14 cellular contexts compared by ENCODE assay signal in genomic region chr9:130780415-130780814, GRCh38. TPM values are rescaled to one million over a fixed set of nuclear protein-coding genes. Genes with fewer than 3 reads are reported as not detected.
DNase-seq lines count a peak whose midpoint lies in the region; ATAC-seq and TF ChIP-seq lines count a peak whose summit lies in the region.
"Had no signal": no experiment of that assay in that cellular context is flagged by ENCODE, and none has a peak within 500 bp of the region (broad histone marks: within the 10 kb centered on the region; RNA-seq: fewer than 3 reads in every experiment).

No MANE protein-coding gene starts in this region.

- H3K4me1 ChIP-seq in liver (ENCODE audit: control insufficient read depth in 4 of 4, insufficient read depth in 4 of 4, low read length in 3 of 4) (peaks cover 2 to 15% (median 4%) of the 10 kb centered on the region in 4 donors), right lobe of liver (peaks cover 0 to 15% (median 0%) of the 10 kb centered on the region in 4 donors), heart left ventricle (peaks cover 0 to 53% (median 32%) of the 10 kb centered on the region in 12 donors), psoas muscle (peaks cover 60% of the 10 kb centered on the region), aorta (ENCODE audit: control insufficient read depth in 1 of 2, insufficient read depth in 2 of 2, low read length in 2 of 2) (peaks cover 2 to 3% of the 10 kb centered on the region in 2 donors)

- H3K36me3 ChIP-seq in liver (ENCODE audit: control insufficient read depth in 4 of 4, insufficient read depth in 3 of 4, low read depth in 1 of 4, low read length in 3 of 4) (no peaks in the 10 kb centered on the region), right lobe of liver (no peaks in the 10 kb centered on the region), heart left ventricle (no peaks in the 10 kb centered on the region), psoas muscle (ENCODE audit: insufficient read depth in 1 of 2, low read depth in 1 of 2) (no peaks in the 10 kb centered on the region), aorta (ENCODE audit: control insufficient read depth in 1 of 2, insufficient read depth in 2 of 2, low read length in 1 of 2) (no peaks in the 10 kb centered on the region)

- no peak for ATAC-seq in right lobe of liver
- ATAC-seq in heart left ventricle, result peak in 3 of 4 donors; percentile 5 to 17 (median 7)
- peak in 1 of 4 donors; percentile 3 for ATAC-seq in psoas muscle
- ATAC-seq in aorta (ENCODE audit: low FRiP score), result peak; percentile 65

- no peaks in the 10 kb centered on the region for H3K9me3 ChIP-seq in liver (ENCODE audit: control insufficient read depth in 4 of 4, low read length in 3 of 4)
- H3K9me3 ChIP-seq in right lobe of liver, result no peaks in the 10 kb centered on the region
- peaks cover 0 to 5% (median 0%) of the 10 kb centered on the region in 12 donors for H3K9me3 ChIP-seq in heart left ventricle
- peaks cover 6% of the 10 kb centered on the region for H3K9me3 ChIP-seq in psoas muscle
- no peaks in the 10 kb centered on the region for H3K9me3 ChIP-seq in aorta (ENCODE audit: control insufficient read depth, low read length)

- no peak for TF ChIP-seq CTCF in liver (IDR thresholded peaks at IDR 0.05; ENCODE audit: low read depth, low read length, missing input control)
- TF ChIP-seq CTCF in right lobe of liver (IDR thresholded peaks at IDR 0.05), result no peak
- TF ChIP-seq CTCF in heart left ventricle (IDR thresholded peaks at IDR 0.05), result no peak
- TF ChIP-seq CTCF in psoas muscle (IDR thresholded peaks at IDR 0.05), result no peak

- H3K9ac ChIP-seq in liver (ENCODE audit: low read depth in 1 of 2, low read length in 2 of 2), result no peak overlapping the region

- H3K27ac ChIP-seq in liver (ENCODE audit: low read depth in 1 of 2, low read length in 2 of 2) (peak overlapping the region; percentile 43 to 48), right lobe of liver (peak overlapping the region in 1 of 3 donors; percentile 34), heart left ventricle (peak overlapping the region; percentile 74 to 95 (median 84)), psoas muscle (peak overlapping the region; percentile 70), aorta (ENCODE audit: low read depth in 1 of 2, low read length in 2 of 2) (peak overlapping the region; percentile 98)
- H3K27ac ChIP-seq: epithelial cell of prostate had no signal

- intact Hi-C loops in right lobe of liver (cut with DNase I), result no loop called here
- intact Hi-C loops in heart left ventricle (cut with DNase I), result loop anchor here in 9 of 10 donors (2.0 to 10.0 kb wide), 6 partner anchors 52 to 68 kb away; partner anchors contain the start of gene ABL1 (in 3 of the 9)
- intact Hi-C loops in psoas muscle (cut with DNase I), result loop anchor here (5.0 kb wide), 1 partner anchor 52 kb away; no protein-coding TSS in a partner anchor
- intact Hi-C loops in aorta (cut with DNase I), result loop anchor here (2.0 to 5.0 kb wide), 4 partner anchors 52 to 80 kb away; no protein-coding TSS in a partner anchor

- DNase-seq in right lobe of liver (no peak), heart left ventricle (no peak), psoas muscle (no peak), aorta (no peak), NCI-H345 (lab: John Stamatoyannopoulos, UW) (no peak), COLO668 (lab: John Stamatoyannopoulos, UW; ENCODE audit: unreplicated experiment) (no peak)
- no peak for DNase-seq in activated effector memory CD4-positive, alpha-beta T cell treated with anti-CD3 and anti-CD28 coated beads, Interleukin-2, amount 50 U/mL, for 16 hours
- DNase-seq: DND-41; islet precursor cell; NCI-H2171; stimulated activated CD4-positive, alpha-beta T cell treated with anti-CD3 and anti-CD28 coated beads, Interleukin-4, amount 100 ng/mL, for 4 hours; T-helper 9 cell had no signal

- H3K4me3 ChIP-seq in liver (ENCODE audit: low read depth in 1 of 3, low read length in 3 of 3), result no peak overlapping the region
- H3K4me3 ChIP-seq in right lobe of liver, result no peak overlapping the region
- peak overlapping the region in 11 of 12 donors; percentile 6 to 55 (median 39) for H3K4me3 ChIP-seq in heart left ventricle
- H3K4me3 ChIP-seq in psoas muscle, result peak overlapping the region; percentile 42
- H3K4me3 ChIP-seq in aorta (ENCODE audit: low read length in 2 of 2), result peak overlapping the region; percentile 70 to 82

- no peaks in the 10 kb centered on the region for H3K27me3 ChIP-seq in liver (ENCODE audit: control insufficient read depth in 4 of 4, insufficient read depth in 4 of 4, low read length in 3 of 4)
- H3K27me3 ChIP-seq in right lobe of liver, result no peaks in the 10 kb centered on the region
- no peaks in the 10 kb centered on the region for H3K27me3 ChIP-seq in heart left ventricle
- no peaks in the 10 kb centered on the region for H3K27me3 ChIP-seq in psoas muscle (ENCODE audit: insufficient read depth in 3 of 3, low read length in 2 of 3)
- no peaks in the 10 kb centered on the region for H3K27me3 ChIP-seq in aorta (ENCODE audit: control insufficient read depth in 1 of 2, insufficient read depth in 2 of 2, low read length in 1 of 2)

- no peak for TF ChIP-seq RAD21 in liver (IDR thresholded peaks at IDR 0.05)

- WGBS in liver, result 79% methylated on average over 4 of the region's 4 CpGs
- 85% methylated on average over 4 of the region's 4 CpGs for WGBS in right lobe of liver (ENCODE audit: insufficient coverage, low coverage, low lambda C conversion rate, missing lambda C conversion rate)
- WGBS in heart left ventricle, 4 donors, result 42 to 51% (median 50%) methylated on average over 4 of the region's 4 CpGs
- 47 to 65% (median 54%) methylated on average over 4 of the region's 4 CpGs for WGBS in psoas muscle, 3 donors
- WGBS in aorta, 2 donors, result 5% methylated on average over 4 of the region's 4 CpGs

- TF ChIP-seq POLR2A in right lobe of liver (IDR thresholded peaks at IDR 0.05) (no peak), heart left ventricle (IDR thresholded peaks at IDR 0.05) (no peak)

TF ChIP-seq in liver, 16 proteins besides CTCF, POLR2A, EP300 and RAD21:
- TF ChIP-seq NR2F2 (IDR thresholded peaks at IDR 0.05) (no peak), TAF1 (conservative IDR thresholded peaks at IDR 0.05) (no peak)

RNA-seq across cellular contexts. Expression of gene ABL1, which starts 54.6 kb away (rescaled TPM):
- 10 to 100 TPM; 11.2 to 14.2 TPM for total RNA-seq in liver
- 10 to 100 TPM in 1 of 2 donors, 1 to 10 TPM in 1; 4.2 to 10.7 TPM for polyA plus RNA-seq in liver
- total RNA-seq in right lobe of liver, result 10 to 100 TPM; 17.0 to 25.8 (median 18.8) TPM
- 10 to 100 TPM; 27.2 to 49.8 (median 34.1) TPM for total RNA-seq in heart left ventricle
- polyA plus RNA-seq in heart left ventricle, result 10 to 100 TPM; 13.2 to 29.7 TPM
- 10 to 100 TPM; 30.6 to 41.0 (median 34.5) TPM for total RNA-seq in psoas muscle
- 10 to 100 TPM; 15.5 to 31.2 (median 26.4) TPM for polyA plus RNA-seq in psoas muscle
- total RNA-seq in aorta, result 10 to 100 TPM; 91.7 to 98.7 TPM
- 10 to 100 TPM; 12.8 to 38.5 TPM for polyA plus RNA-seq in aorta

Comparison
In these comparisons a context has a peak if more than half of its experiments do, and no peak if none do; other contexts are left out.
1. H3K4me3 ChIP-seq: peak in heart left ventricle (11 of 12), psoas muscle (single experiment) and aorta (2 of 2); none in liver (0 of 3) and right lobe of liver (0 of 3).
2. ATAC-seq: peak in heart left ventricle (3 of 4) and aorta (single experiment); none in right lobe of liver (0 of 4).
3. intact Hi-C loops: an anchor here in heart left ventricle (2.0 to 10.0 kb wide), psoas muscle (5.0 kb wide) and aorta (2.0 to 5.0 kb wide); none called in right lobe of liver.